14 cellular contexts compared by ENCODE assay signal in genomic region chr1:112524986-112525385, GRCh38. TPM values are rescaled to one million over a fixed set of nuclear protein-coding genes. Genes with fewer than 3 reads are reported as not detected.
"Had no signal": no experiment of that assay in that cellular context is flagged by ENCODE, and none has a peak within 500 bp of the region (broad histone marks: within the 10 kb centered on the region; RNA-seq: fewer than 3 reads in every experiment).

No MANE protein-coding gene starts in this region.

- H3K27me3 Mint-ChIP-seq: activated CD4-positive, alpha-beta T cell treated with anti-CD3 and anti-CD28 coated beads, Interleukin-2, amount 10 ng/mL, durations not matched to agents 24 days and 14 days; activated naive CD4-positive, alpha-beta T cell treated with anti-CD3 and anti-CD28 coated beads, Interleukin-2, amount 50 U/mL, for 24 hours; naive B cell had no signal

- H3K27ac Mint-ChIP-seq: activated CD4-positive, alpha-beta T cell treated with anti-CD3 and anti-CD28 coated beads, Interleukin-2, amount 10 ng/mL, durations not matched to agents 24 days and 14 days; activated naive CD4-positive, alpha-beta T cell treated with anti-CD3 and anti-CD28 coated beads, Interleukin-2, amount 50 U/mL, for 24 hours; naive B cell; WTC11 had no signal

- H3K4me3 Mint-ChIP-seq: activated CD4-positive, alpha-beta T cell treated with anti-CD3 and anti-CD28 coated beads, Interleukin-2, amount 10 ng/mL, durations not matched to agents 24 days and 14 days; activated naive CD4-positive, alpha-beta T cell treated with anti-CD3 and anti-CD28 coated beads, Interleukin-2, amount 50 U/mL, for 24 hours; naive B cell; WTC11 had no signal

- DNase-seq: activated CD4-positive, alpha-beta T cell treated with anti-CD3 and anti-CD28 coated beads, Interleukin-2, amount 10 ng/mL, durations not matched to agents 24 days and 14 days; activated CD8-positive, alpha-beta memory T cell treated with anti-CD3 and anti-CD28 coated beads for 24 hours; amygdala; foreskin melanocyte; kidney; naive B cell; thyroid gland had no signal

- H3K4me1 ChIP-seq: breast epithelium, thyroid gland had no signal

- H3K36me3 Mint-ChIP-seq: WTC11 had no signal

- H3K9me3 ChIP-seq: breast epithelium, neutrophil, right atrium auricular region, thyroid gland had no signal

- H3K4me3 ChIP-seq: breast epithelium, right atrium auricular region, SK-N-MC, smooth muscle cell, thyroid gland had no signal

- H3K36me3 ChIP-seq: breast epithelium had no signal

- H3K4me1 Mint-ChIP-seq: activated CD4-positive, alpha-beta T cell treated with anti-CD3 and anti-CD28 coated beads, Interleukin-2, amount 10 ng/mL, durations not matched to agents 24 days and 14 days; activated naive CD4-positive, alpha-beta T cell treated with anti-CD3 and anti-CD28 coated beads, Interleukin-2, amount 50 U/mL, for 24 hours; naive B cell had no signal

- H3K27me3 ChIP-seq: breast epithelium, neutrophil, right atrium auricular region, thyroid gland had no signal

- H3K27ac ChIP-seq: breast epithelium, neutrophil, SK-N-MC, thyroid gland had no signal

- H3K9me3 Mint-ChIP-seq: activated CD4-positive, alpha-beta T cell treated with anti-CD3 and anti-CD28 coated beads, Interleukin-2, amount 10 ng/mL, durations not matched to agents 24 days and 14 days; activated naive CD4-positive, alpha-beta T cell treated with anti-CD3 and anti-CD28 coated beads, Interleukin-2, amount 50 U/mL, for 24 hours; naive B cell; WTC11 had no signal

RNA-seq across cellular contexts. Expression of gene WNT2B, which starts 16.2 kb away (rescaled TPM):
- total RNA-seq: activated CD4-positive, alpha-beta T cell treated with anti-CD3 and anti-CD28 coated beads, Interleukin-2, amount 10 ng/mL, durations not matched to agents 24 days and 14 days had no signal
